1 cellular context compared by ENCODE assay signal in the genomic region with DNA sequence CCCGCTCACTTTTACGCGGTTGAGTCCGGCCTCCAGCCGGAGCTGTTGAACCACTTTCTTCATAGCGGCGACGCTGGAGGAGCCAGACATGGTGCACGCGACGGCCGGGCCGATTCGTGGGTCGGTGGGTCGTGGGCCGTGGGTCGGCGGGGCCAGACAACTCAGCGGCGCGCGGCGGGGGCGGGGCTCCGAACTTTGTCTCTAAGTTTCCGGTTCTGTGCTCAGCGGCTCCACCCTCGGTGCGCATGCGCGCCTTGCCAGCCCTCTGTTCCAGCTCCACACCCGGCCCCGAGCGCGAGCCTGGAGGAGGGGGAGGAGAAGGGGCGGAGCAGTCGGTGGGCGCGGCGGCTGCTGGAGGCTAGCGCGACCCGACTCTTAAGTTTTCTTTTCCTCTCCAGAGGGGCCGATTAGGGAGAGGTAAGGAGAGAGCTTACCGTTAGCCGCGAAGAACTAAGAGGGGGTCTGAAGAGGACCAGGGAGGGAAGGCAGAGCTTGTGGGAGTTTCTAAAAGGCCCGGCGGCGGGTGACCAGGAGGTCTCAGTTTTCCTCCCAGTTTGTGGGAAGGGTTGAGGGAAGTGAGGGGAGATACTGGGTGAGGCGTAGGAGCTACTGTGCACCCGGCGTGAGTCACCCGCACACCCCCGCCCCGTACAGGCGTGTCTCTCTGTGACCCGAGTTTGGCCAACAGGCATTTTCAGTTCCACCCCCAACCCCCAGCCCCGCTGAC.
TF ChIP-seq lines count a peak whose summit lies in the region.

A gene (minus strand): TSS at position 580 of the 727 bp plus-strand sequence. CDS start 490 bp downstream, at position 90.
A gene with protein sequence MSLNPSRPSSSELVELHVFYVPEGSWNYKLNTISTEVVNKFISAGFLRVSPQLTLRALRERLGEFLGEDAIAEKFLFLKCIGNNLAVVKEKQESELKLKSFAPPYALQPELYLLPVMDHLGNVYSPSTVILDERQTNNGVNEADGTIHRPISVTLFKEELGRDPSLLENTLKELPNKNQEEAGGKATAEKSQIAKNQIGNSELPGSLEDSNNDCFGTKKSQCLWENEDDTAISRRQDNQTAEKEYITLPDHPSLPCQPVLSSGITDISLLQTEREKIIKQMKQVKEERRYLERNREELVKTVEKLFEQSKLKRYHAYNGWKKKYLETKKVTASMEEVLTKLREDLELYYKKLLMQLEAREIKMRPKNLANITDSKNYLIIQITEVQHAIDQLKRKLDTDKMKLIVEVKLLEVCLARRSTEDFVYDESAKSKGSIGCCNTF (plus strand): TSS at position 385 of the 727 bp plus-strand sequence. CDS start 9,974 bp downstream, outside the sequence.

TF ChIP-seq in GM12878, 131 proteins besides CTCF, POLR2A, EP300 and RAD21 (continued from another document and continues in another):
- TF ChIP-seq, protein P1, sequence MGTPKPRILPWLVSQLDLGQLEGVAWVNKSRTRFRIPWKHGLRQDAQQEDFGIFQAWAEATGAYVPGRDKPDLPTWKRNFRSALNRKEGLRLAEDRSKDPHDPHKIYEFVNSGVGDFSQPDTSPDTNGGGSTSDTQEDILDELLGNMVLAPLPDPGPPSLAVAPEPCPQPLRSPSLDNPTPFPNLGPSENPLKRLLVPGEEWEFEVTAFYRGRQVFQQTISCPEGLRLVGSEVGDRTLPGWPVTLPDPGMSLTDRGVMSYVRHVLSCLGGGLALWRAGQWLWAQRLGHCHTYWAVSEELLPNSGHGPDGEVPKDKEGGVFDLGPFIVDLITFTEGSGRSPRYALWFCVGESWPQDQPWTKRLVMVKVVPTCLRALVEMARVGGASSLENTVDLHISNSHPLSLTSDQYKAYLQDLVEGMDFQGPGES (IDR thresholded peaks at IDR 0.05), result no peak
- no peak for TF ChIP-seq ZNF217 (IDR thresholded peaks at IDR 0.05)
- TF ChIP-seq, protein P2, sequence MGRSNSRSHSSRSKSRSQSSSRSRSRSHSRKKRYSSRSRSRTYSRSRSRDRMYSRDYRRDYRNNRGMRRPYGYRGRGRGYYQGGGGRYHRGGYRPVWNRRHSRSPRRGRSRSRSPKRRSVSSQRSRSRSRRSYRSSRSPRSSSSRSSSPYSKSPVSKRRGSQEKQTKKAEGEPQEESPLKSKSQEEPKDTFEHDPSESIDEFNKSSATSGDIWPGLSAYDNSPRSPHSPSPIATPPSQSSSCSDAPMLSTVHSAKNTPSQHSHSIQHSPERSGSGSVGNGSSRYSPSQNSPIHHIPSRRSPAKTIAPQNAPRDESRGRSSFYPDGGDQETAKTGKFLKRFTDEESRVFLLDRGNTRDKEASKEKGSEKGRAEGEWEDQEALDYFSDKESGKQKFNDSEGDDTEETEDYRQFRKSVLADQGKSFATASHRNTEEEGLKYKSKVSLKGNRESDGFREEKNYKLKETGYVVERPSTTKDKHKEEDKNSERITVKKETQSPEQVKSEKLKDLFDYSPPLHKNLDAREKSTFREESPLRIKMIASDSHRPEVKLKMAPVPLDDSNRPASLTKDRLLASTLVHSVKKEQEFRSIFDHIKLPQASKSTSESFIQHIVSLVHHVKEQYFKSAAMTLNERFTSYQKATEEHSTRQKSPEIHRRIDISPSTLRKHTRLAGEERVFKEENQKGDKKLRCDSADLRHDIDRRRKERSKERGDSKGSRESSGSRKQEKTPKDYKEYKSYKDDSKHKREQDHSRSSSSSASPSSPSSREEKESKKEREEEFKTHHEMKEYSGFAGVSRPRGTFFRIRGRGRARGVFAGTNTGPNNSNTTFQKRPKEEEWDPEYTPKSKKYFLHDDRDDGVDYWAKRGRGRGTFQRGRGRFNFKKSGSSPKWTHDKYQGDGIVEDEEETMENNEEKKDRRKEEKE (IDR thresholded peaks at IDR 0.05), result no peak
- no peak for TF ChIP-seq MTA3 (IDR thresholded peaks at IDR 0.05; ENCODE audit: borderline replicate concordance, low read length)
- TF ChIP-seq SREBF2 (IDR thresholded peaks at IDR 0.05; ENCODE audit: low read length), result no peak
- no peak for TF ChIP-seq RELA (IDR thresholded peaks at IDR 0.05; ENCODE audit: borderline replicate concordance, partially characterized antibody)
- TF ChIP-seq NFYA (IDR thresholded peaks at IDR 0.05; ENCODE audit: borderline replicate concordance, low read depth, low read length), result no peak
- TF ChIP-seq, protein P3, sequence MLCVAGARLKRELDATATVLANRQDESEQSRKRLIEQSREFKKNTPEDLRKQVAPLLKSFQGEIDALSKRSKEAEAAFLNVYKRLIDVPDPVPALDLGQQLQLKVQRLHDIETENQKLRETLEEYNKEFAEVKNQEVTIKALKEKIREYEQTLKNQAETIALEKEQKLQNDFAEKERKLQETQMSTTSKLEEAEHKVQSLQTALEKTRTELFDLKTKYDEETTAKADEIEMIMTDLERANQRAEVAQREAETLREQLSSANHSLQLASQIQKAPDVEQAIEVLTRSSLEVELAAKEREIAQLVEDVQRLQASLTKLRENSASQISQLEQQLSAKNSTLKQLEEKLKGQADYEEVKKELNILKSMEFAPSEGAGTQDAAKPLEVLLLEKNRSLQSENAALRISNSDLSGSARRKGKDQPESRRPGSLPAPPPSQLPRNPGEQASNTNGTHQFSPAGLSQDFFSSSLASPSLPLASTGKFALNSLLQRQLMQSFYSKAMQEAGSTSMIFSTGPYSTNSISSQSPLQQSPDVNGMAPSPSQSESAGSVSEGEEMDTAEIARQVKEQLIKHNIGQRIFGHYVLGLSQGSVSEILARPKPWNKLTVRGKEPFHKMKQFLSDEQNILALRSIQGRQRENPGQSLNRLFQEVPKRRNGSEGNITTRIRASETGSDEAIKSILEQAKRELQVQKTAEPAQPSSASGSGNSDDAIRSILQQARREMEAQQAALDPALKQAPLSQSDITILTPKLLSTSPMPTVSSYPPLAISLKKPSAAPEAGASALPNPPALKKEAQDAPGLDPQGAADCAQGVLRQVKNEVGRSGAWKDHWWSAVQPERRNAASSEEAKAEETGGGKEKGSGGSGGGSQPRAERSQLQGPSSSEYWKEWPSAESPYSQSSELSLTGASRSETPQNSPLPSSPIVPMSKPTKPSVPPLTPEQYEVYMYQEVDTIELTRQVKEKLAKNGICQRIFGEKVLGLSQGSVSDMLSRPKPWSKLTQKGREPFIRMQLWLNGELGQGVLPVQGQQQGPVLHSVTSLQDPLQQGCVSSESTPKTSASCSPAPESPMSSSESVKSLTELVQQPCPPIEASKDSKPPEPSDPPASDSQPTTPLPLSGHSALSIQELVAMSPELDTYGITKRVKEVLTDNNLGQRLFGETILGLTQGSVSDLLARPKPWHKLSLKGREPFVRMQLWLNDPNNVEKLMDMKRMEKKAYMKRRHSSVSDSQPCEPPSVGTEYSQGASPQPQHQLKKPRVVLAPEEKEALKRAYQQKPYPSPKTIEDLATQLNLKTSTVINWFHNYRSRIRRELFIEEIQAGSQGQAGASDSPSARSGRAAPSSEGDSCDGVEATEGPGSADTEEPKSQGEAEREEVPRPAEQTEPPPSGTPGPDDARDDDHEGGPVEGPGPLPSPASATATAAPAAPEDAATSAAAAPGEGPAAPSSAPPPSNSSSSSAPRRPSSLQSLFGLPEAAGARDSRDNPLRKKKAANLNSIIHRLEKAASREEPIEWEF (IDR thresholded peaks at IDR 0.05; ENCODE audit: insufficient replicate concordance, low read depth, low read length), result no peak
- TF ChIP-seq BCL11A (IDR thresholded peaks at IDR 0.05; ENCODE audit: low read depth, low read length), result no peak; the same call in 1 of the 2 replicates
- TF ChIP-seq RB1 (IDR thresholded peaks at IDR 0.05; ENCODE audit: borderline replicate concordance), result peak; percentile 2; the same call in 1 of the 2 replicates
- TF ChIP-seq NR2F1 (conservative IDR thresholded peaks at IDR 0.05), result peak; percentile 90
- peak; percentile 73; the same call in 1 of the 2 replicates for TF ChIP-seq DPF2 (IDR thresholded peaks at IDR 0.05)
- TF ChIP-seq BACH1 (IDR thresholded peaks at IDR 0.05; ENCODE audit: borderline replicate concordance), result peak; percentile 81; the same call in 1 of the 2 replicates
- TF ChIP-seq, protein P4, sequence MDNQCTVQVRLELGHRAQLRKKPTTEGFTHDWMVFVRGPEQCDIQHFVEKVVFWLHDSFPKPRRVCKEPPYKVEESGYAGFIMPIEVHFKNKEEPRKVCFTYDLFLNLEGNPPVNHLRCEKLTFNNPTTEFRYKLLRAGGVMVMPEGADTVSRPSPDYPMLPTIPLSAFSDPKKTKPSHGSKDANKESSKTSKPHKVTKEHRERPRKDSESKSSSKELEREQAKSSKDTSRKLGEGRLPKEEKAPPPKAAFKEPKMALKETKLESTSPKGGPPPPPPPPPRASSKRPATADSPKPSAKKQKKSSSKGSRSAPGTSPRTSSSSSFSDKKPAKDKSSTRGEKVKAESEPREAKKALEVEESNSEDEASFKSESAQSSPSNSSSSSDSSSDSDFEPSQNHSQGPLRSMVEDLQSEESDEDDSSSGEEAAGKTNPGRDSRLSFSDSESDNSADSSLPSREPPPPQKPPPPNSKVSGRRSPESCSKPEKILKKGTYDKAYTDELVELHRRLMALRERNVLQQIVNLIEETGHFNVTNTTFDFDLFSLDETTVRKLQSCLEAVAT (IDR thresholded peaks at IDR 0.05), result no peak
- TF ChIP-seq POU2F2 (IDR thresholded peaks at IDR 0.05; ENCODE audit: borderline replicate concordance, low read depth, low read length), result no peak; the same call in 1 of the 3 replicates
- TF ChIP-seq SRF (IDR thresholded peaks at IDR 0.05; ENCODE audit: low read depth in 2 of 2, low read length in 2 of 2), result no peak
- TF ChIP-seq KLF5 (IDR thresholded peaks at IDR 0.05; ENCODE audit: partially characterized antibody), result peak; percentile 70
- TF ChIP-seq GABPA (IDR thresholded peaks at IDR 0.05; ENCODE audit: low read depth), result no peak
- TF ChIP-seq, protein P5, sequence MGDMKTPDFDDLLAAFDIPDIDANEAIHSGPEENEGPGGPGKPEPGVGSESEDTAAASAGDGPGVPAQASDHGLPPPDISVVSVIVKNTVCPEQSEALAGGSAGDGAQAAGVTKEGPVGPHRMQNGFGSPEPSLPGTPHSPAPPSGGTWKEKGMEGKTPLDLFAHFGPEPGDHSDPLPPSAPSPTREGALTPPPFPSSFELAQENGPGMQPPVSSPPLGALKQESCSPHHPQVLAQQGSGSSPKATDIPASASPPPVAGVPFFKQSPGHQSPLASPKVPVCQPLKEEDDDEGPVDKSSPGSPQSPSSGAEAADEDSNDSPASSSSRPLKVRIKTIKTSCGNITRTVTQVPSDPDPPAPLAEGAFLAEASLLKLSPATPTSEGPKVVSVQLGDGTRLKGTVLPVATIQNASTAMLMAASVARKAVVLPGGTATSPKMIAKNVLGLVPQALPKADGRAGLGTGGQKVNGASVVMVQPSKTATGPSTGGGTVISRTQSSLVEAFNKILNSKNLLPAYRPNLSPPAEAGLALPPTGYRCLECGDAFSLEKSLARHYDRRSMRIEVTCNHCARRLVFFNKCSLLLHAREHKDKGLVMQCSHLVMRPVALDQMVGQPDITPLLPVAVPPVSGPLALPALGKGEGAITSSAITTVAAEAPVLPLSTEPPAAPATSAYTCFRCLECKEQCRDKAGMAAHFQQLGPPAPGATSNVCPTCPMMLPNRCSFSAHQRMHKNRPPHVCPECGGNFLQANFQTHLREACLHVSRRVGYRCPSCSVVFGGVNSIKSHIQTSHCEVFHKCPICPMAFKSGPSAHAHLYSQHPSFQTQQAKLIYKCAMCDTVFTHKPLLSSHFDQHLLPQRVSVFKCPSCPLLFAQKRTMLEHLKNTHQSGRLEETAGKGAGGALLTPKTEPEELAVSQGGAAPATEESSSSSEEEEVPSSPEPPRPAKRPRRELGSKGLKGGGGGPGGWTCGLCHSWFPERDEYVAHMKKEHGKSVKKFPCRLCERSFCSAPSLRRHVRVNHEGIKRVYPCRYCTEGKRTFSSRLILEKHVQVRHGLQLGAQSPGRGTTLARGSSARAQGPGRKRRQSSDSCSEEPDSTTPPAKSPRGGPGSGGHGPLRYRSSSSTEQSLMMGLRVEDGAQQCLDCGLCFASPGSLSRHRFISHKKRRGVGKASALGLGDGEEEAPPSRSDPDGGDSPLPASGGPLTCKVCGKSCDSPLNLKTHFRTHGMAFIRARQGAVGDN (IDR thresholded peaks at IDR 0.05), result 0 out of 2 replicates have a peak, but pooled peaks have one; percentile 43
- TF ChIP-seq HDGF (IDR thresholded peaks at IDR 0.05), result no peak; the same call in 1 of the 2 replicates
- TF ChIP-seq SIN3A (IDR thresholded peaks at IDR 0.05; ENCODE audit: low read depth, low read length), result peak; percentile 67; the same call in 1 of the 2 replicates
- TF ChIP-seq, protein P6, sequence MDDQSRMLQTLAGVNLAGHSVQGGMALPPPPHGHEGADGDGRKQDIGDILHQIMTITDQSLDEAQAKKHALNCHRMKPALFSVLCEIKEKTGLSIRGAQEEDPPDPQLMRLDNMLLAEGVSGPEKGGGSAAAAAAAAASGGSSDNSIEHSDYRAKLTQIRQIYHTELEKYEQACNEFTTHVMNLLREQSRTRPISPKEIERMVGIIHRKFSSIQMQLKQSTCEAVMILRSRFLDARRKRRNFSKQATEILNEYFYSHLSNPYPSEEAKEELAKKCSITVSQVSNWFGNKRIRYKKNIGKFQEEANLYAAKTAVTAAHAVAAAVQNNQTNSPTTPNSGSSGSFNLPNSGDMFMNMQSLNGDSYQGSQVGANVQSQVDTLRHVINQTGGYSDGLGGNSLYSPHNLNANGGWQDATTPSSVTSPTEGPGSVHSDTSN (IDR thresholded peaks at IDR 0.05; ENCODE audit: insufficient replicate concordance, low read depth, low read length), result no peak
- TF ChIP-seq ZNF207 (IDR thresholded peaks at IDR 0.05; ENCODE audit: borderline replicate concordance), result no peak; the same call in 1 of the 2 replicates
- TF ChIP-seq SUPT20H (IDR thresholded peaks at IDR 0.05; ENCODE audit: borderline replicate concordance, control insufficient read depth, low read depth, low read length), result no peak
- TF ChIP-seq, protein P7, sequence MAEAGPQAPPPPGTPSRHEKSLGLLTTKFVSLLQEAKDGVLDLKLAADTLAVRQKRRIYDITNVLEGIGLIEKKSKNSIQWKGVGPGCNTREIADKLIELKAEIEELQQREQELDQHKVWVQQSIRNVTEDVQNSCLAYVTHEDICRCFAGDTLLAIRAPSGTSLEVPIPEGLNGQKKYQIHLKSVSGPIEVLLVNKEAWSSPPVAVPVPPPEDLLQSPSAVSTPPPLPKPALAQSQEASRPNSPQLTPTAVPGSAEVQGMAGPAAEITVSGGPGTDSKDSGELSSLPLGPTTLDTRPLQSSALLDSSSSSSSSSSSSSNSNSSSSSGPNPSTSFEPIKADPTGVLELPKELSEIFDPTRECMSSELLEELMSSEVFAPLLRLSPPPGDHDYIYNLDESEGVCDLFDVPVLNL (IDR thresholded peaks at IDR 0.05; ENCODE audit: low read depth, low read length), result no peak
- TF ChIP-seq FOS (IDR thresholded peaks at IDR 0.05; ENCODE audit: borderline replicate concordance, extremely low read depth, insufficient read length), result no peak
- TF ChIP-seq PML (IDR thresholded peaks at IDR 0.05; ENCODE audit: low read length), result peak; percentile 86
- no peak for TF ChIP-seq ESRRA (IDR thresholded peaks at IDR 0.05; ENCODE audit: low read length)
- TF ChIP-seq JUNB (IDR thresholded peaks at IDR 0.05), result 0 out of 2 replicates have a peak, but pooled peaks have one; percentile 25
- peak; percentile 79 for TF ChIP-seq ATF7 (IDR thresholded peaks at IDR 0.05; ENCODE audit: low read depth)
- TF ChIP-seq SMAD1 (IDR thresholded peaks at IDR 0.05; ENCODE audit: low read depth, partially characterized antibody), result peak; percentile 64
- TF ChIP-seq, protein P8, sequence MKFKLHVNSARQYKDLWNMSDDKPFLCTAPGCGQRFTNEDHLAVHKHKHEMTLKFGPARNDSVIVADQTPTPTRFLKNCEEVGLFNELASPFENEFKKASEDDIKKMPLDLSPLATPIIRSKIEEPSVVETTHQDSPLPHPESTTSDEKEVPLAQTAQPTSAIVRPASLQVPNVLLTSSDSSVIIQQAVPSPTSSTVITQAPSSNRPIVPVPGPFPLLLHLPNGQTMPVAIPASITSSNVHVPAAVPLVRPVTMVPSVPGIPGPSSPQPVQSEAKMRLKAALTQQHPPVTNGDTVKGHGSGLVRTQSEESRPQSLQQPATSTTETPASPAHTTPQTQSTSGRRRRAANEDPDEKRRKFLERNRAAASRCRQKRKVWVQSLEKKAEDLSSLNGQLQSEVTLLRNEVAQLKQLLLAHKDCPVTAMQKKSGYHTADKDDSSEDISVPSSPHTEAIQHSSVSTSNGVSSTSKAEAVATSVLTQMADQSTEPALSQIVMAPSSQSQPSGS (IDR thresholded peaks at IDR 0.05; ENCODE audit: low read length), result no peak
- peak; percentile 32 to 70; a peak in 2 of 4 replicates for TF ChIP-seq BHLHE40 (IDR thresholded peaks at IDR 0.05; ENCODE audit: borderline replicate concordance in 1 of 2, low read depth in 2 of 2, low read length in 1 of 2)
